Comparison of ENCODE assay signal across 10 cellular contexts in the genomic region with DNA sequence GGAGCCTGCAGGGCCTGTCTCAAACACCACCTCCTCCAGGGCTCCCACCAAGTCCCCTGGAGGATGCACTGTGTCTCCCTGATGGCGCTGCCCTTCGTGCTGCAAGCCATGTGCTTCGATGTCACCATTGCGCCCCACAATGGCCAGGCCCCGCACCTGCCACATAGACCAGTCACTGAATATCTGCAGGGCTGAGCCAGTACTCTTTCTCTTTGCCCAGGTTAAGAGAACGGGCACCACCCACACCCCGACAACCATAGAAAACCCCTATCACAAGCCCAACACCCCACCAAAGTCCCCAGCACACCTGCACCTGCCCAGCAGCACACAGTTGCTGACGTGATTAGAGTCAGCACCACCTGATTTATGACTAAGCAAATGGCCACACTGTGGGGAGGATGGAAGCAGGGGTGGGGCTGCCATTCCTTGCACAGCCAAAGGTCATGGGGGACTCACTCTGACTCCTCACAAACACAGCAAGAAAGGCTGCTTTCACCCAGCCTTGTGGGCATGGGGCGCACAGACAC.
DNase-seq lines count a peak whose midpoint lies in the region; ATAC-seq and TF ChIP-seq lines count a peak whose summit lies in the region.
"Had no signal": no experiment of that assay in that cellular context is flagged by ENCODE, and none has a peak within 500 bp of the region (broad histone marks: within the 10 kb centered on the region; RNA-seq: fewer than 3 reads in every experiment).

No MANE protein-coding gene starts in this region.

- no peak overlapping the region for H3K27ac Mint-ChIP-seq in glutamatergic neuron (ENCODE audit: unreplicated experiment)
- H3K27ac Mint-ChIP-seq in effector memory CD8-positive, alpha-beta T cell = peak overlapping the region in 1 of 2 donors; percentile 69

- no peak overlapping the region for H2AFZ ChIP-seq in SU-DHL-6 (ENCODE audit: low read depth, low read length, severe bottlenecking)

- TF ChIP-seq CTCF in SU-DHL-6 (IDR thresholded peaks at IDR 0.05; ENCODE audit: insufficient read depth, low read length, poor library complexity, severe bottlenecking) = peak; percentile 62
- no peak for TF ChIP-seq CTCF in glutamatergic neuron (IDR thresholded peaks at IDR 0.05; ENCODE audit: partially characterized antibody, unreplicated experiment)

- peak; percentile 44 for ATAC-seq in GM18861 (IDR thresholded peaks at IDR 0.05; ENCODE audit: unreplicated experiment)
- no peak for ATAC-seq in HG02588 (IDR thresholded peaks at IDR 0.05; ENCODE audit: unreplicated experiment)
- no peak for ATAC-seq in effector memory CD8-positive, alpha-beta T cell (replicated peaks)

- no peaks in the 10 kb centered on the region for H3K9me2 ChIP-seq in SU-DHL-6 (replicated peaks; ENCODE audit: insufficient read depth, low read length)

- DNase-seq in Caki2 (ENCODE audit: low read depth) = peak; percentile 48
- DNase-seq in glutamatergic neuron = peak; percentile 36
- DNase-seq in dedifferentiated amniotic fluid mesenchymal stem cell (ENCODE audit: extremely low spot score) = no peak
- no peak for DNase-seq in SJCRH30
- no peak for DNase-seq in effector memory CD8-positive, alpha-beta T cell
- DNase-seq: sigmoid colon, stomach had no signal

- peaks cover 9% of the 10 kb centered on the region for H3K36me3 Mint-ChIP-seq in glutamatergic neuron (ENCODE audit: unreplicated experiment)
- H3K36me3 Mint-ChIP-seq in effector memory CD8-positive, alpha-beta T cell (ENCODE audit: insufficient read depth) = peaks cover 2% of the 10 kb centered on the region

- H3K36me3 ChIP-seq in SU-DHL-6 (ENCODE audit: low read length) (no peaks in the 10 kb centered on the region), SJCRH30 (no peaks in the 10 kb centered on the region)

- H3F3A ChIP-seq in SU-DHL-6 (ENCODE audit: insufficient read depth) = no peaks in the 10 kb centered on the region

- H3K27me3 ChIP-seq in SU-DHL-6 (ENCODE audit: low read length) (no peaks in the 10 kb centered on the region), SJCRH30 (no peaks in the 10 kb centered on the region)
- H3K27me3 ChIP-seq: sigmoid colon, stomach had no signal

- H3K4me2 ChIP-seq in SU-DHL-6 (ENCODE audit: low read depth, low read length, poor library complexity, severe bottlenecking) = no peak overlapping the region

- peaks cover 3% of the 10 kb centered on the region for H3K27me3 Mint-ChIP-seq in glutamatergic neuron (ENCODE audit: unreplicated experiment)
- H3K27me3 Mint-ChIP-seq in effector memory CD8-positive, alpha-beta T cell = no peaks in the 10 kb centered on the region

- H3K4me1 Mint-ChIP-seq in glutamatergic neuron (ENCODE audit: low read depth, unreplicated experiment) = peaks cover 39% of the 10 kb centered on the region
- peaks cover 15 to 19% of the 10 kb centered on the region in 2 donors for H3K4me1 Mint-ChIP-seq in effector memory CD8-positive, alpha-beta T cell (ENCODE audit: low read depth in 2 of 2)

- H3K4me3 ChIP-seq in SU-DHL-6 (ENCODE audit: insufficient read depth, low read length, poor library complexity, severe bottlenecking) = no peak overlapping the region
- H3K4me3 ChIP-seq in SJCRH30 = no peak overlapping the region
- H3K4me3 ChIP-seq: sigmoid colon, stomach had no signal

- H3K9me3 Mint-ChIP-seq in glutamatergic neuron (ENCODE audit: unreplicated experiment) = peaks cover 10% of the 10 kb centered on the region
- H3K9me3 Mint-ChIP-seq in effector memory CD8-positive, alpha-beta T cell = no peaks in the 10 kb centered on the region

- no peaks in the 10 kb centered on the region for H4K20me1 ChIP-seq in SU-DHL-6 (ENCODE audit: low read depth, low read length)

- H3K9ac ChIP-seq in SU-DHL-6 (ENCODE audit: low read length) = no peak overlapping the region

- no peak overlapping the region for H3K4me3 Mint-ChIP-seq in glutamatergic neuron (ENCODE audit: unreplicated experiment)
- H3K4me3 Mint-ChIP-seq in effector memory CD8-positive, alpha-beta T cell = no peak overlapping the region

- in situ Hi-C loops in Caki2 (cut with HindIII; ENCODE audit: low pct_unique_long_range_greater_than_20kb, low sequenced_read_pairs) = no loop called here

- no peaks in the 10 kb centered on the region for H3K9me3 ChIP-seq in SU-DHL-6 (ENCODE audit: insufficient read depth, low read length)
- no peaks in the 10 kb centered on the region for H3K9me3 ChIP-seq in SJCRH30 (replicated peaks)
- H3K9me3 ChIP-seq: sigmoid colon, stomach had no signal

- H3K79me2 ChIP-seq in SU-DHL-6 (ENCODE audit: insufficient read depth, low read length) = no peaks in the 10 kb centered on the region

- H3K4me1 ChIP-seq in SJCRH30 = no peaks in the 10 kb centered on the region
- H3K4me1 ChIP-seq: sigmoid colon had no signal

- H3K27ac ChIP-seq in SU-DHL-6 (ENCODE audit: low read depth, low read length) = no peak overlapping the region
- no peak overlapping the region for H3K27ac ChIP-seq in SJCRH30
- H3K27ac ChIP-seq: sigmoid colon had no signal

Comparison
In these comparisons a context has a peak if more than half of its experiments do, and no peak if none do; other contexts are left out.
1. DNase-seq: peak in Caki2 (single experiment) and glutamatergic neuron (single experiment); none in dedifferentiated amniotic fluid mesenchymal stem cell (single experiment), SJCRH30 (0 of 2) and effector memory CD8-positive, alpha-beta T cell (0 of 3).